17 cellular contexts compared by ENCODE assay signal in genomic region chr6:26403888-26404287, GRCh38. TPM values are rescaled to one million over a fixed set of nuclear protein-coding genes. Genes with fewer than 3 reads are reported as not detected.
DNase-seq lines count a peak whose midpoint lies in the region; ATAC-seq and TF ChIP-seq lines count a peak whose summit lies in the region.
"Had no signal": no experiment of that assay in that cellular context is flagged by ENCODE, and none has a peak within 500 bp of the region (broad histone marks: within the 10 kb centered on the region; RNA-seq: fewer than 3 reads in every experiment).

No MANE protein-coding gene starts in this region.

- H3K4me3 Mint-ChIP-seq in activated T-cell treated with anti-CD3 and anti-CD28 coated beads, Interleukin-2, amount 50 U/mL, for 4 hours: peak overlapping the region; percentile 93
- H3K4me3 Mint-ChIP-seq: H9 had no signal

- no peaks in the 10 kb centered on the region for H3F3A ChIP-seq in SU-DHL-6 (ENCODE audit: insufficient read depth)

- H3K9me3 Mint-ChIP-seq in activated T-cell treated with anti-CD3 and anti-CD28 coated beads, Interleukin-2, amount 50 U/mL, for 4 hours: no peaks in the 10 kb centered on the region
- H3K9me3 Mint-ChIP-seq: H9 had no signal

- H2AFZ ChIP-seq in SU-DHL-6 (ENCODE audit: low read depth, low read length, severe bottlenecking): no peak overlapping the region
- H2AFZ ChIP-seq: parathyroid adenoma had no signal

- no peak for ATAC-seq in activated T-cell treated with anti-CD3 and anti-CD28 coated beads, Interleukin-2, amount 50 U/mL, for 4 hours
- no peak for ATAC-seq in psoas muscle
- ATAC-seq: activated CD4-positive, CD25-positive, alpha-beta regulatory T cell treated with anti-CD3 and anti-CD28 coated beads, Interleukin-2, amount 50 U/mL, for 24 hours; foreskin keratinocyte; PC-3 had no signal

- DNase-seq in activated T-cell treated with anti-CD3 and anti-CD28 coated beads, Interleukin-2, amount 50 U/mL, for 4 hours: no peak
- no peak for DNase-seq in activated T-cell treated with anti-CD3 and anti-CD28 coated beads, Interleukin-2, amount 50 U/mL, for 1 hour
- DNase-seq in psoas muscle (no peak), DMS53 (lab: John Stamatoyannopoulos, UW) (no peak), AG08396 (ENCODE audit: low spot score) (no peak), COR-L47 (lab: John Stamatoyannopoulos, UW) (no peak)
- DNase-seq: activated gamma-delta T cell, DMS 273 treated with DMSO at 0.1 percent for 48 hours, foreskin keratinocyte, H9, NCI-H1417 treated with DMSO at 0.1 percent for 48 hours, NCI-H446 treated with DMSO at 0.1 percent for 48 hours, PC-3 had no signal

- peaks cover 16% of the 10 kb centered on the region for H3K36me3 Mint-ChIP-seq in activated T-cell treated with anti-CD3 and anti-CD28 coated beads, Interleukin-2, amount 50 U/mL, for 4 hours (ENCODE audit: insufficient read depth)

- no peaks in the 10 kb centered on the region for H3K27me3 Mint-ChIP-seq in activated T-cell treated with anti-CD3 and anti-CD28 coated beads, Interleukin-2, amount 50 U/mL, for 4 hours (ENCODE audit: low read depth)

- H3K9me3 ChIP-seq in SU-DHL-6 (ENCODE audit: insufficient read depth, low read length) (no peaks in the 10 kb centered on the region), duodenal mucosa (ENCODE audit: control insufficient read depth in 1 of 2, low read length in 2 of 2) (no peaks in the 10 kb centered on the region), psoas muscle (no peaks in the 10 kb centered on the region)

- peaks cover 17 to 18% of the 10 kb centered on the region in 2 donors for H3K4me1 ChIP-seq in duodenal mucosa (ENCODE audit: control insufficient read depth in 1 of 2, insufficient read depth in 2 of 2, low read length in 2 of 2)
- peaks cover 7% of the 10 kb centered on the region for H3K4me1 ChIP-seq in psoas muscle
- H3K4me1 ChIP-seq: parathyroid adenoma had no signal

- H3K4me3 ChIP-seq in SU-DHL-6 (ENCODE audit: insufficient read depth, low read length, poor library complexity, severe bottlenecking) (no peak overlapping the region), duodenal mucosa (ENCODE audit: low read depth in 1 of 2, low read length in 2 of 2) (peak overlapping the region; percentile 24 to 38), psoas muscle (peak overlapping the region; percentile 14)

- H3K27ac ChIP-seq in SU-DHL-6 (ENCODE audit: low read depth, low read length): no peak overlapping the region
- H3K27ac ChIP-seq in duodenal mucosa (ENCODE audit: low read depth, low read length): no peak overlapping the region
- H3K27ac ChIP-seq in psoas muscle: no peak overlapping the region
- H3K27ac ChIP-seq: foreskin keratinocyte, parathyroid adenoma had no signal

- H3K4me2 ChIP-seq in SU-DHL-6 (ENCODE audit: low read depth, low read length, poor library complexity, severe bottlenecking): peak overlapping the region; percentile 74

- 75 to 81% (median 77%) methylated on average over 3 of the region's 3 CpGs for WGBS in psoas muscle, 3 donors

- H3K36me3 ChIP-seq in SU-DHL-6 (ENCODE audit: low read length): no peaks in the 10 kb centered on the region
- peaks cover 15 to 36% of the 10 kb centered on the region in 2 donors for H3K36me3 ChIP-seq in duodenal mucosa (ENCODE audit: control insufficient read depth in 1 of 2, insufficient read depth in 2 of 2, low read length in 2 of 2)
- peaks cover 3 to 18% of the 10 kb centered on the region in 2 donors for H3K36me3 ChIP-seq in psoas muscle (ENCODE audit: insufficient read depth in 1 of 2, low read depth in 1 of 2)

- H3K27me3 ChIP-seq in SU-DHL-6 (ENCODE audit: low read length) (no peaks in the 10 kb centered on the region), duodenal mucosa (ENCODE audit: control insufficient read depth in 1 of 2, insufficient read depth in 2 of 2, low read length in 2 of 2) (no peaks in the 10 kb centered on the region), psoas muscle (ENCODE audit: insufficient read depth in 3 of 3, low read length in 2 of 3) (no peaks in the 10 kb centered on the region)
- H3K27me3 ChIP-seq: foreskin keratinocyte had no signal

- no peaks in the 10 kb centered on the region for H3K79me2 ChIP-seq in SU-DHL-6 (ENCODE audit: insufficient read depth, low read length)
- H3K79me2 ChIP-seq: parathyroid adenoma had no signal

- H3K4me1 Mint-ChIP-seq in activated T-cell treated with anti-CD3 and anti-CD28 coated beads, Interleukin-2, amount 50 U/mL, for 4 hours (ENCODE audit: low read depth): peaks cover 77% of the 10 kb centered on the region

- H3K9ac ChIP-seq in SU-DHL-6 (ENCODE audit: low read length) (no peak overlapping the region), duodenal mucosa (ENCODE audit: low read depth in 1 of 2, low read length in 2 of 2) (no peak overlapping the region)
- H3K9ac ChIP-seq: parathyroid adenoma had no signal

- no peaks in the 10 kb centered on the region for H3K9me2 ChIP-seq in SU-DHL-6 (replicated peaks; ENCODE audit: insufficient read depth, low read length)

- intact Hi-C loops in psoas muscle (cut with DNase I): no loop called here

- TF ChIP-seq CTCF in SU-DHL-6 (IDR thresholded peaks at IDR 0.05; ENCODE audit: insufficient read depth, low read length, poor library complexity, severe bottlenecking) (no peak), psoas muscle (IDR thresholded peaks at IDR 0.05) (no peak)

- H4K20me1 ChIP-seq in SU-DHL-6 (ENCODE audit: low read depth, low read length): no peaks in the 10 kb centered on the region

RNA-seq across cellular contexts. Expression of gene BTN3A1, which starts 1.8 kb away (rescaled TPM):
- 10 to 100 TPM in 2 of 3 donors, 1 to 10 TPM in 1; 9.1 to 11.9 (median 10.8) TPM for total RNA-seq in activated T-cell treated with anti-CD3 and anti-CD28 coated beads, Interleukin-2, amount 50 U/mL, for 4 hours
- 1 to 10 TPM; 1.8 to 9.3 (median 3.2) TPM for total RNA-seq in psoas muscle
- polyA plus RNA-seq in psoas muscle: 1 to 10 TPM; 2.4 to 6.2 (median 3.3) TPM

RNA-seq across cellular contexts. Expression of gene BTN2A2, which starts 21.0 kb away (rescaled TPM):
- total RNA-seq in activated T-cell treated with anti-CD3 and anti-CD28 coated beads, Interleukin-2, amount 50 U/mL, for 4 hours: 10 to 100 TPM in 1 of 3 donors, 1 to 10 TPM in 2; 9.0 to 10.3 (median 9.0) TPM
- total RNA-seq in psoas muscle: 1 to 10 TPM; 1.5 to 4.9 (median 2.0) TPM
- 1 to 10 TPM; 1.2 to 2.1 (median 1.4) TPM for polyA plus RNA-seq in psoas muscle

RNA-seq across cellular contexts. Expression of gene BTN3A3, which starts 36.4 kb away (rescaled TPM):
- total RNA-seq in activated T-cell treated with anti-CD3 and anti-CD28 coated beads, Interleukin-2, amount 50 U/mL, for 4 hours: 10 to 100 TPM; 11.5 to 13.9 (median 11.8) TPM
- 1 to 10 TPM; 2.2 to 7.1 (median 2.7) TPM for total RNA-seq in psoas muscle
- polyA plus RNA-seq in psoas muscle: 1 to 10 TPM; 2.7 to 4.2 (median 3.7) TPM

RNA-seq across cellular contexts. Expression of gene BTN3A2, which starts 38.9 kb away (rescaled TPM):
- total RNA-seq in activated T-cell treated with anti-CD3 and anti-CD28 coated beads, Interleukin-2, amount 50 U/mL, for 4 hours: 10 to 100 TPM; 24.9 to 41.2 (median 31.0) TPM
- total RNA-seq in psoas muscle: 10 to 100 TPM in 1 of 4 donors, 1 to 10 TPM in 3; 3.2 to 11.4 (median 6.3) TPM
- 1 to 10 TPM; 5.3 to 9.6 (median 7.1) TPM for polyA plus RNA-seq in psoas muscle

RNA-seq across cellular contexts. Expression of gene BTN2A1, which starts 53.9 kb away (rescaled TPM):
- total RNA-seq in activated T-cell treated with anti-CD3 and anti-CD28 coated beads, Interleukin-2, amount 50 U/mL, for 4 hours: 10 to 100 TPM; 12.1 to 15.9 (median 12.5) TPM
- total RNA-seq in psoas muscle: 10 to 100 TPM in 1 of 4 donors, 1 to 10 TPM in 3; 7.2 to 11.4 (median 8.4) TPM
- 10 to 100 TPM in 2 of 3 donors, 1 to 10 TPM in 1; 5.4 to 14.9 (median 13.2) TPM for polyA plus RNA-seq in psoas muscle
